ENCODE assay signal across 16 cellular contexts in the genomic region with DNA sequence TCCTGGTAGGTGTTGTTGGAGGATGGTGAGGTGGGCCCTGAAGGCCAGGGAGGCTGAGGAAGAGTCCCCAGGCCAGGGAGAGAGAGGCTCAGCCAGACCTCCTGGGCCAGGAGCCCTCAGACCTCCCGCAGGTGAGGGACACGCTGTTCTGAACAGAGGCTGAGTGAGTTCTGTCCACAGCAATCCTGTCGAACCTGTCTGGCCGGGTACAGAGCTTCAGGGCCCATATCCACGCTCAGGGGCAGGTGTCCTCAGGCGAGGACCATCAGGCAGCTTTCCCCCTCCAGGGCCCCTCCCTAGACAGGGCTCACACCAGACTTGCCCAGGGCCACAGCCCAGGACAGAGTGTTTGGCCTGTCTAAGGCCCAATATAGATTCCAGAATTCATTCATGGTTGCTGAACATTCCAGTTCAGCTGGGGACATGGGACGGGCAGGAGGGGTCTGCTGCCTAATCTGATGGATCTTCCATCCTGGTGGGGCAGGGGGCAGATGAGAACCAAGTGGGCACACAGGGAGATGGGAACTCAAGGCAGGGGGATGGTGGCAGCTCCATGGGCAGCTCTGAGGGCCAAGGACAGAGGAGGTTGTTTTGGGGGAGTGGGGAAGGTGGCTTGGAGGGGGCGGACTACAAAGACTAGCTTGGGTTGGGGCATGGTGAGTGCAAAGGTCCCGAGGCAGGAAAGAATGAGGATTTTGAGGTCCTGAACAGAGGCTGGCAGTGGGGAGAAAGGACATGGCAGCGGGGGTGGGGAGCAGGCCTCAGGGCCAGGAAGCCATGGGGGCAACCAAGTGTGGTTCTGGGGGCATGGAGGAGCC. TPM values are rescaled to one million over a fixed set of nuclear protein-coding genes. Genes with fewer than 3 reads are reported as not detected.
A peak's percentile ranks its signal among the peaks of the same experiment; 100 is the strongest.
DNase-seq lines count a peak whose midpoint lies in the region; ATAC-seq and TF ChIP-seq lines count a peak whose summit lies in the region.
"Had no signal": no experiment of that assay in that cellular context is flagged by ENCODE, and none has a peak within 500 bp of the region (broad histone marks: within the 10 kb centered on the region; RNA-seq: fewer than 3 reads in every experiment).

No MANE protein-coding gene starts in this region.

- no peaks in the 10 kb centered on the region for H3K9me3 Mint-ChIP-seq in activated CD8-positive, alpha-beta T cell treated with anti-CD3 and anti-CD28 coated beads, Interleukin-2, amount 10 ng/mL, durations not matched to agents 7 days and 5 days (ENCODE audit: insufficient read depth)
- H3K9me3 Mint-ChIP-seq in activated CD8-positive, alpha-beta T cell treated with anti-CD3 and anti-CD28 coated beads for 36 hours = no peaks in the 10 kb centered on the region
- H3K9me3 Mint-ChIP-seq: activated T-cell treated with anti-CD3 and anti-CD28 coated beads, Interleukin-2, amount 50 U/mL, for 72 hours had no signal

- peak overlapping the region; percentile 75 for H3K27ac Mint-ChIP-seq in activated CD8-positive, alpha-beta T cell treated with anti-CD3 and anti-CD28 coated beads, Interleukin-2, amount 10 ng/mL, durations not matched to agents 7 days and 5 days
- no peak overlapping the region for H3K27ac Mint-ChIP-seq in activated CD8-positive, alpha-beta T cell treated with anti-CD3 and anti-CD28 coated beads for 36 hours
- H3K27ac Mint-ChIP-seq: activated T-cell treated with anti-CD3 and anti-CD28 coated beads, Interleukin-2, amount 50 U/mL, for 72 hours had no signal

- ATAC-seq in activated CD8-positive, alpha-beta T cell treated with anti-CD3 and anti-CD28 coated beads, Interleukin-2, amount 10 ng/mL, durations not matched to agents 7 days and 5 days = no peak
- no peak for ATAC-seq in activated CD8-positive, alpha-beta T cell treated with anti-CD3 and anti-CD28 coated beads for 36 hours
- ATAC-seq in HG02642 (IDR thresholded peaks at IDR 0.05; ENCODE audit: poor library complexity, unreplicated experiment) (no peak), GM21723 (IDR thresholded peaks at IDR 0.05; ENCODE audit: unreplicated experiment) (no peak)
- ATAC-seq: activated T-cell treated with anti-CD3 and anti-CD28 coated beads, Interleukin-2, amount 50 U/mL, for 72 hours had no signal

- no peaks in the 10 kb centered on the region for H3K36me3 ChIP-seq in spleen
- H3K36me3 ChIP-seq: ovary, WERI-Rb-1 had no signal

- no peak for DNase-seq in activated CD8-positive, alpha-beta T cell treated with anti-CD3 and anti-CD28 coated beads, Interleukin-2, amount 10 ng/mL, durations not matched to agents 7 days and 5 days
- DNase-seq in activated CD8-positive, alpha-beta T cell treated with anti-CD3 and anti-CD28 coated beads for 36 hours = no peak
- DNase-seq in NCI-H526 treated with DMSO at 0.1 percent for 48 hours (lab: John Stamatoyannopoulos, UW) = peak; percentile 3
- peak; percentile 56 for DNase-seq in iPS-NIHi11 (ENCODE audit: low spot score)
- peak; percentile 56 for DNase-seq in spleen
- no peak for DNase-seq in NCI-H2171 treated with DMSO at 0.1 percent for 48 hours (lab: John Stamatoyannopoulos, UW)
- DNase-seq: activated T-cell treated with anti-CD3 and anti-CD28 coated beads, Interleukin-2, amount 50 U/mL, for 72 hours; caudate nucleus; NCI-H2029; stimulated activated CD4-positive, alpha-beta T cell treated with anti-CD3 and anti-CD28 coated beads, Interleukin-4, amount 100 ng/mL, for 1 hour; WERI-Rb-1 had no signal

- H3K4me3 ChIP-seq in spleen = no peak overlapping the region
- H3K4me3 ChIP-seq: ovary had no signal

- CTCF ChIA-PET in activated CD8-positive, alpha-beta T cell treated with anti-CD3 and anti-CD28 coated beads, Interleukin-2, amount 10 ng/mL, durations not matched to agents 7 days and 5 days (lab: Charles Lee) = no interaction called here
- CTCF ChIA-PET in activated CD8-positive, alpha-beta T cell treated with anti-CD3 and anti-CD28 coated beads for 36 hours (lab: Charles Lee) = interaction anchor here (1.1 kb wide), 1 partner anchor 18 kb away, joined by 3 read pairs; no protein-coding TSS in a partner anchor

- TF ChIP-seq CTCF in activated CD8-positive, alpha-beta T cell treated with anti-CD3 and anti-CD28 coated beads for 36 hours (IDR thresholded peaks at IDR 0.05) = no peak
- no peak for TF ChIP-seq CTCF in spleen (IDR thresholded peaks at IDR 0.05 in 8 of 11, conservative IDR thresholded peaks at IDR 0.05 in 3 of 11)

- no peak for TF ChIP-seq POLR2A in spleen (IDR thresholded peaks at IDR 0.05)

- H3K27ac ChIP-seq in spleen = no peak overlapping the region
- H3K27ac ChIP-seq: ovary, WERI-Rb-1 had no signal

- intact Hi-C loops in activated CD8-positive, alpha-beta T cell treated with anti-CD3 and anti-CD28 coated beads for 36 hours (cut with micrococcal nuclease) = no loop called here
- intact Hi-C loops in spleen (cut with DNase I; ENCODE audit: low total_unique reads) = no loop called here

- H3K4me3 Mint-ChIP-seq in activated CD8-positive, alpha-beta T cell treated with anti-CD3 and anti-CD28 coated beads, Interleukin-2, amount 10 ng/mL, durations not matched to agents 7 days and 5 days = no peak overlapping the region
- no peak overlapping the region for H3K4me3 Mint-ChIP-seq in activated CD8-positive, alpha-beta T cell treated with anti-CD3 and anti-CD28 coated beads for 36 hours
- H3K4me3 Mint-ChIP-seq: activated T-cell treated with anti-CD3 and anti-CD28 coated beads, Interleukin-2, amount 50 U/mL, for 72 hours had no signal

- no peaks in the 10 kb centered on the region for H3K27me3 Mint-ChIP-seq in activated CD8-positive, alpha-beta T cell treated with anti-CD3 and anti-CD28 coated beads, Interleukin-2, amount 10 ng/mL, durations not matched to agents 7 days and 5 days (ENCODE audit: low read depth)
- H3K27me3 Mint-ChIP-seq in activated CD8-positive, alpha-beta T cell treated with anti-CD3 and anti-CD28 coated beads for 36 hours = no peaks in the 10 kb centered on the region

- H3K4me1 ChIP-seq in spleen = peaks cover 0 to 46% (median 13%) of the 10 kb centered on the region in 6 donors

- POLR2A ChIA-PET in activated CD8-positive, alpha-beta T cell treated with anti-CD3 and anti-CD28 coated beads, Interleukin-2, amount 10 ng/mL, durations not matched to agents 7 days and 5 days (lab: Charles Lee) = no interaction called here
- POLR2A ChIA-PET in activated CD8-positive, alpha-beta T cell treated with anti-CD3 and anti-CD28 coated beads for 36 hours (lab: Charles Lee) = interaction anchor here (0.6 kb wide), 1 partner anchor 226 kb away, joined by 3 read pairs; no protein-coding TSS in a partner anchor

- H3K9me3 ChIP-seq in spleen = no peaks in the 10 kb centered on the region
- H3K9me3 ChIP-seq: ovary had no signal

- 90 to 97% (median 93%) methylated on average over 8 to 10 of the region's 10 CpGs for WGBS in spleen, 5 donors

- H3K4me1 Mint-ChIP-seq in activated CD8-positive, alpha-beta T cell treated with anti-CD3 and anti-CD28 coated beads, Interleukin-2, amount 10 ng/mL, durations not matched to agents 7 days and 5 days (ENCODE audit: low read depth) = peaks cover 22% of the 10 kb centered on the region
- peaks cover 22% of the 10 kb centered on the region for H3K4me1 Mint-ChIP-seq in activated CD8-positive, alpha-beta T cell treated with anti-CD3 and anti-CD28 coated beads for 36 hours (ENCODE audit: low read depth)

- H3K36me3 Mint-ChIP-seq in activated CD8-positive, alpha-beta T cell treated with anti-CD3 and anti-CD28 coated beads, Interleukin-2, amount 10 ng/mL, durations not matched to agents 7 days and 5 days (ENCODE audit: low read depth) = no peaks in the 10 kb centered on the region
- no peaks in the 10 kb centered on the region for H3K36me3 Mint-ChIP-seq in activated CD8-positive, alpha-beta T cell treated with anti-CD3 and anti-CD28 coated beads for 36 hours (ENCODE audit: low read depth)

- no peaks in the 10 kb centered on the region for H3K27me3 ChIP-seq in spleen (replicated peaks in 1 of 7)
- H3K27me3 ChIP-seq: ovary had no signal

RNA-seq across cellular contexts. Expression of a gene that starts 23.4 kb away (rescaled TPM):
- total RNA-seq in activated CD8-positive, alpha-beta T cell treated with anti-CD3 and anti-CD28 coated beads, Interleukin-2, amount 10 ng/mL, durations not matched to agents 7 days and 5 days = 100 to 1,000 TPM; 217 to 226 TPM
- 100 to 1,000 TPM; 132 to 135 TPM for total RNA-seq in activated CD8-positive, alpha-beta T cell treated with anti-CD3 and anti-CD28 coated beads for 36 hours
- 100 to 1,000 TPM; 120 to 309 (median 197) TPM for total RNA-seq in spleen
- 100 to 1,000 TPM in 1 of 3 donors, 10 to 100 TPM in 2; 52.3 to 114 (median 83.0) TPM for polyA plus RNA-seq in spleen

RNA-seq across cellular contexts. Expression of a gene that starts 46.9 kb away (rescaled TPM):
- total RNA-seq in activated CD8-positive, alpha-beta T cell treated with anti-CD3 and anti-CD28 coated beads, Interleukin-2, amount 10 ng/mL, durations not matched to agents 7 days and 5 days = not detected
- total RNA-seq in activated CD8-positive, alpha-beta T cell treated with anti-CD3 and anti-CD28 coated beads for 36 hours = not detected
- 10 to 100 TPM; 25.1 to 52.1 (median 40.4) TPM for total RNA-seq in spleen
- 100 to 1,000 TPM in 2 of 3 donors, 10 to 100 TPM in 1; 65.9 to 142 (median 119) TPM for polyA plus RNA-seq in spleen
- total RNA-seq: activated T-cell treated with anti-CD3 and anti-CD28 coated beads, Interleukin-2, amount 50 U/mL, for 72 hours; ovary; RPMI7951; subcutaneous adipose tissue had no signal

Comparison
In these comparisons a context has a peak if more than half of its experiments do, and no peak if none do; other contexts are left out.
1. DNase-seq: peak in NCI-H526 treated with DMSO at 0.1 percent for 48 hours (single experiment), iPS-NIHi11 (single experiment) and spleen (single experiment); none in activated CD8-positive, alpha-beta T cell treated with anti-CD3 and anti-CD28 coated beads, Interleukin-2, amount 10 ng/mL, durations not matched to agents 7 days and 5 days (single experiment), activated CD8-positive, alpha-beta T cell treated with anti-CD3 and anti-CD28 coated beads for 36 hours (single experiment) and NCI-H2171 treated with DMSO at 0.1 percent for 48 hours (single experiment).
2. RNA of a gene that starts 46.9 kb away (total RNA-seq): 25.1 to 52.1 TPM in spleen; not detected in activated CD8-positive, alpha-beta T cell treated with anti-CD3 and anti-CD28 coated beads for 36 hours and not detected in activated CD8-positive, alpha-beta T cell treated with anti-CD3 and anti-CD28 coated beads, Interleukin-2, amount 10 ng/mL, durations not matched to agents 7 days and 5 days; every median in the first group is over 10 times any median in the second.